In the genomic region with DNA sequence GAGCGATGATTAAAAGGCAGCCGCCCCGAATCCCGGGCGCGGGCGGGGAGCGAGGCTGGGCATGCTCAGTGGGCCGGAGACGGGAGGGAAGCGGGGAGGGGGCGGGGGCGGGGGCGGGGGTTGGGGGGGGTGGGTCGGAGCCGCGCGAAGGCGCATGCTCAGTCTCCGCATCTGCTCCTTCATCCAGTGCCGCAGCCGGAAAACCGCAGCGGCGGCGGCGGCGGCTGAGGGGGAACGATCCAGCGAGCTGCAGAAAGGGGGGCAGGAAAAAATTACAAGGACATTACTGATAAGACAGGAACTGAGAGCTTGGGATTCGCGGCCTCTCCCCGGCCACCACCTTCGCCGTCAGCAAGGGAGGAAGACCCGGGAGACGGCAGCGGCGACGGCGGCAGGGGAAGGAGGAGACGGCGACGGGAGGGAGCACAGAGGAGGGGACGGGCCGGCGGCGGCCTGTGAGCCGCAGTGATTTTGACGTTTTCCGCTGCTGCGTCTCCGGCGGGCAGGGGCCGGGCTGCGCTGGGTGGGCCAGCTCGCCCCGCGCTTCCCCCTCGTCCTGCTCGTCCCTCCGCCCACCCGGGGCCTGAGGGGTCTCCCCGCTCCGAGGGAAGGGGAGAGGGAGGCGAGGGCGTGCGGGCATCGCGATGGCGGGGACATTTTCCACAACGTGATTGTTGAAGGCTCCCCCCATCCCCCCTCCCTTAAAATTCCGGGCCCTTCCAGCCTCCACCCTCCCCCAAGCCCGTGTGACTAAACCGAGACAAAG, we compare ENCODE assay signal across 1 cellular context.
TF ChIP-seq lines count a peak whose summit lies in the region.

A gene with protein sequence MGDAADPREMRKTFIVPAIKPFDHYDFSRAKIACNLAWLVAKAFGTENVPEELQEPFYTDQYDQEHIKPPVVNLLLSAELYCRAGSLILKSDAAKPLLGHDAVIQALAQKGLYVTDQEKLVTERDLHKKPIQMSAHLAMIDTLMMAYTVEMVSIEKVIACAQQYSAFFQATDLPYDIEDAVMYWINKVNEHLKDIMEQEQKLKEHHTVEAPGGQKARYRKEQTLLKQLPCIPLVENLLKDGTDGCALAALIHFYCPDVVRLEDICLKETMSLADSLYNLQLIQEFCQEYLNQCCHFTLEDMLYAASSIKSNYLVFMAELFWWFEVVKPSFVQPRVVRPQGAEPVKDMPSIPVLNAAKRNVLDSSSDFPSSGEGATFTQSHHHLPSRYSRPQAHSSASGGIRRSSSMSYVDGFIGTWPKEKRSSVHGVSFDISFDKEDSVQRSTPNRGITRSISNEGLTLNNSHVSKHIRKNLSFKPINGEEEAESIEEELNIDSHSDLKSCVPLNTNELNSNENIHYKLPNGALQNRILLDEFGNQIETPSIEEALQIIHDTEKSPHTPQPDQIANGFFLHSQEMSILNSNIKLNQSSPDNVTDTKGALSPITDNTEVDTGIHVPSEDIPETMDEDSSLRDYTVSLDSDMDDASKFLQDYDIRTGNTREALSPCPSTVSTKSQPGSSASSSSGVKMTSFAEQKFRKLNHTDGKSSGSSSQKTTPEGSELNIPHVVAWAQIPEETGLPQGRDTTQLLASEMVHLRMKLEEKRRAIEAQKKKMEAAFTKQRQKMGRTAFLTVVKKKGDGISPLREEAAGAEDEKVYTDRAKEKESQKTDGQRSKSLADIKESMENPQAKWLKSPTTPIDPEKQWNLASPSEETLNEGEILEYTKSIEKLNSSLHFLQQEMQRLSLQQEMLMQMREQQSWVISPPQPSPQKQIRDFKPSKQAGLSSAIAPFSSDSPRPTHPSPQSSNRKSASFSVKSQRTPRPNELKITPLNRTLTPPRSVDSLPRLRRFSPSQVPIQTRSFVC (N-terminal part only) (plus strand): TSS at position 161 of the 766 bp plus-strand sequence. CDS start 935 bp downstream, outside the sequence.

TF ChIP-seq in GM12878, 131 proteins besides CTCF, POLR2A, EP300 and RAD21 (continued from another document and continues in another):
- TF ChIP-seq, protein P1, sequence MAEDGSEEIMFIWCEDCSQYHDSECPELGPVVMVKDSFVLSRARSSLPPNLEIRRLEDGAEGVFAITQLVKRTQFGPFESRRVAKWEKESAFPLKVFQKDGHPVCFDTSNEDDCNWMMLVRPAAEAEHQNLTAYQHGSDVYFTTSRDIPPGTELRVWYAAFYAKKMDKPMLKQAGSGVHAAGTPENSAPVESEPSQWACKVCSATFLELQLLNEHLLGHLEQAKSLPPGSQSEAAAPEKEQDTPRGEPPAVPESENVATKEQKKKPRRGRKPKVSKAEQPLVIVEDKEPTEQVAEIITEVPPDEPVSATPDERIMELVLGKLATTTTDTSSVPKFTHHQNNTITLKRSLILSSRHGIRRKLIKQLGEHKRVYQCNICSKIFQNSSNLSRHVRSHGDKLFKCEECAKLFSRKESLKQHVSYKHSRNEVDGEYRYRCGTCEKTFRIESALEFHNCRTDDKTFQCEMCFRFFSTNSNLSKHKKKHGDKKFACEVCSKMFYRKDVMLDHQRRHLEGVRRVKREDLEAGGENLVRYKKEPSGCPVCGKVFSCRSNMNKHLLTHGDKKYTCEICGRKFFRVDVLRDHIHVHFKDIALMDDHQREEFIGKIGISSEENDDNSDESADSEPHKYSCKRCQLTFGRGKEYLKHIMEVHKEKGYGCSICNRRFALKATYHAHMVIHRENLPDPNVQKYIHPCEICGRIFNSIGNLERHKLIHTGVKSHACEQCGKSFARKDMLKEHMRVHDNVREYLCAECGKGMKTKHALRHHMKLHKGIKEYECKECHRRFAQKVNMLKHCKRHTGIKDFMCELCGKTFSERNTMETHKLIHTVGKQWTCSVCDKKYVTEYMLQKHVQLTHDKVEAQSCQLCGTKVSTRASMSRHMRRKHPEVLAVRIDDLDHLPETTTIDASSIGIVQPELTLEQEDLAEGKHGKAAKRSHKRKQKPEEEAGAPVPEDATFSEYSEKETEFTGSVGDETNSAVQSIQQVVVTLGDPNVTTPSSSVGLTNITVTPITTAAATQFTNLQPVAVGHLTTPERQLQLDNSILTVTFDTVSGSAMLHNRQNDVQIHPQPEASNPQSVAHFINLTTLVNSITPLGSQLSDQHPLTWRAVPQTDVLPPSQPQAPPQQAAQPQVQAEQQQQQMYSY (CRISPR knock-in tag; IDR thresholded peaks at IDR 0.05): no peak
- TF ChIP-seq CBFB (IDR thresholded peaks at IDR 0.05; ENCODE audit: low read depth) (peak; percentile 77), NFYA (IDR thresholded peaks at IDR 0.05; ENCODE audit: borderline replicate concordance, low read depth, low read length) (no peak), HDAC2 (IDR thresholded peaks at IDR 0.05) (no peak), FOXM1 (IDR thresholded peaks at IDR 0.05; ENCODE audit: low read depth, low read length) (no peak), ZNF622 (IDR thresholded peaks at IDR 0.05) (no peak), IKZF2 (IDR thresholded peaks at IDR 0.05) (peak; percentile 76 to 78), RB1 (IDR thresholded peaks at IDR 0.05; ENCODE audit: borderline replicate concordance) (0 out of 2 replicates have a peak, but pooled peaks have one; percentile 32), DPF2 (IDR thresholded peaks at IDR 0.05) (0 out of 2 replicates have a peak, but pooled peaks have one; percentile 71), SMARCA5 (IDR thresholded peaks at IDR 0.05) (0 out of 2 replicates have a peak, but pooled peaks have one; percentile 4), STAT1 (conservative IDR thresholded peaks at IDR 0.05) (no peak), NFXL1 (IDR thresholded peaks at IDR 0.05; ENCODE audit: borderline replicate concordance) (0 out of 2 replicates have a peak, but pooled peaks have one; percentile 33), WRNIP1 (IDR thresholded peaks at IDR 0.05; ENCODE audit: borderline replicate concordance, low read depth, low read length) (no peak), FOXK2 (IDR thresholded peaks at IDR 0.05) (no peak), PAX5 (IDR thresholded peaks at IDR 0.05; ENCODE audit: borderline replicate concordance, low read depth, low read length) (0 out of 2 replicates have a peak, but pooled peaks have one; percentile 16), IKZF1 (conservative IDR thresholded peaks at IDR 0.05) (peak; percentile 84), MYC (IDR thresholded peaks at IDR 0.05; ENCODE audit: insufficient read depth, insufficient read length, insufficient replicate concordance, low read length, severe bottlenecking) (no peak), RAD51 (IDR thresholded peaks at IDR 0.05) (no peak), EED (IDR thresholded peaks at IDR 0.05; ENCODE audit: low read depth) (no peak; the same call in none of the 2 replicates), CHD2 (IDR thresholded peaks at IDR 0.05; ENCODE audit: borderline replicate concordance, low read depth, low read length) (peak; percentile 14; the same call in 1 of the 2 replicates), JUNB (IDR thresholded peaks at IDR 0.05) (no peak), BHLHE40 (IDR thresholded peaks at IDR 0.05; ENCODE audit: borderline replicate concordance in 1 of 2, low read depth in 2 of 2, low read length in 1 of 2) (no peak), CHD1 (IDR thresholded peaks at IDR 0.05; ENCODE audit: low read depth, low read length) (no peak)
- TF ChIP-seq, protein P2, sequence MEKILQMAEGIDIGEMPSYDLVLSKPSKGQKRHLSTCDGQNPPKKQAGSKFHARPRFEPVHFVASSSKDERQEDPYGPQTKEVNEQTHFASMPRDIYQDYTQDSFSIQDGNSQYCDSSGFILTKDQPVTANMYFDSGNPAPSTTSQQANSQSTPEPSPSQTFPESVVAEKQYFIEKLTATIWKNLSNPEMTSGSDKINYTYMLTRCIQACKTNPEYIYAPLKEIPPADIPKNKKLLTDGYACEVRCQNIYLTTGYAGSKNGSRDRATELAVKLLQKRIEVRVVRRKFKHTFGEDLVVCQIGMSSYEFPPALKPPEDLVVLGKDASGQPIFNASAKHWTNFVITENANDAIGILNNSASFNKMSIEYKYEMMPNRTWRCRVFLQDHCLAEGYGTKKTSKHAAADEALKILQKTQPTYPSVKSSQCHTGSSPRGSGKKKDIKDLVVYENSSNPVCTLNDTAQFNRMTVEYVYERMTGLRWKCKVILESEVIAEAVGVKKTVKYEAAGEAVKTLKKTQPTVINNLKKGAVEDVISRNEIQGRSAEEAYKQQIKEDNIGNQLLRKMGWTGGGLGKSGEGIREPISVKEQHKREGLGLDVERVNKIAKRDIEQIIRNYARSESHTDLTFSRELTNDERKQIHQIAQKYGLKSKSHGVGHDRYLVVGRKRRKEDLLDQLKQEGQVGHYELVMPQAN (conservative IDR thresholded peaks at IDR 0.05): no peak
- TF ChIP-seq, protein P3, sequence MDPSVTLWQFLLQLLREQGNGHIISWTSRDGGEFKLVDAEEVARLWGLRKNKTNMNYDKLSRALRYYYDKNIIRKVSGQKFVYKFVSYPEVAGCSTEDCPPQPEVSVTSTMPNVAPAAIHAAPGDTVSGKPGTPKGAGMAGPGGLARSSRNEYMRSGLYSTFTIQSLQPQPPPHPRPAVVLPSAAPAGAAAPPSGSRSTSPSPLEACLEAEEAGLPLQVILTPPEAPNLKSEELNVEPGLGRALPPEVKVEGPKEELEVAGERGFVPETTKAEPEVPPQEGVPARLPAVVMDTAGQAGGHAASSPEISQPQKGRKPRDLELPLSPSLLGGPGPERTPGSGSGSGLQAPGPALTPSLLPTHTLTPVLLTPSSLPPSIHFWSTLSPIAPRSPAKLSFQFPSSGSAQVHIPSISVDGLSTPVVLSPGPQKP (IDR thresholded peaks at IDR 0.05; ENCODE audit: low read depth, low read length): no peak
- TF ChIP-seq, protein P4, sequence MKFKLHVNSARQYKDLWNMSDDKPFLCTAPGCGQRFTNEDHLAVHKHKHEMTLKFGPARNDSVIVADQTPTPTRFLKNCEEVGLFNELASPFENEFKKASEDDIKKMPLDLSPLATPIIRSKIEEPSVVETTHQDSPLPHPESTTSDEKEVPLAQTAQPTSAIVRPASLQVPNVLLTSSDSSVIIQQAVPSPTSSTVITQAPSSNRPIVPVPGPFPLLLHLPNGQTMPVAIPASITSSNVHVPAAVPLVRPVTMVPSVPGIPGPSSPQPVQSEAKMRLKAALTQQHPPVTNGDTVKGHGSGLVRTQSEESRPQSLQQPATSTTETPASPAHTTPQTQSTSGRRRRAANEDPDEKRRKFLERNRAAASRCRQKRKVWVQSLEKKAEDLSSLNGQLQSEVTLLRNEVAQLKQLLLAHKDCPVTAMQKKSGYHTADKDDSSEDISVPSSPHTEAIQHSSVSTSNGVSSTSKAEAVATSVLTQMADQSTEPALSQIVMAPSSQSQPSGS (IDR thresholded peaks at IDR 0.05; ENCODE audit: low read length): no peak
- TF ChIP-seq, protein P5, sequence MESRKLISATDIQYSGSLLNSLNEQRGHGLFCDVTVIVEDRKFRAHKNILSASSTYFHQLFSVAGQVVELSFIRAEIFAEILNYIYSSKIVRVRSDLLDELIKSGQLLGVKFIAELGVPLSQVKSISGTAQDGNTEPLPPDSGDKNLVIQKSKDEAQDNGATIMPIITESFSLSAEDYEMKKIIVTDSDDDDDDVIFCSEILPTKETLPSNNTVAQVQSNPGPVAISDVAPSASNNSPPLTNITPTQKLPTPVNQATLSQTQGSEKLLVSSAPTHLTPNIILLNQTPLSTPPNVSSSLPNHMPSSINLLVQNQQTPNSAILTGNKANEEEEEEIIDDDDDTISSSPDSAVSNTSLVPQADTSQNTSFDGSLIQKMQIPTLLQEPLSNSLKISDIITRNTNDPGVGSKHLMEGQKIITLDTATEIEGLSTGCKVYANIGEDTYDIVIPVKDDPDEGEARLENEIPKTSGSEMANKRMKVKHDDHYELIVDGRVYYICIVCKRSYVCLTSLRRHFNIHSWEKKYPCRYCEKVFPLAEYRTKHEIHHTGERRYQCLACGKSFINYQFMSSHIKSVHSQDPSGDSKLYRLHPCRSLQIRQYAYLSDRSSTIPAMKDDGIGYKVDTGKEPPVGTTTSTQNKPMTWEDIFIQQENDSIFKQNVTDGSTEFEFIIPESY (IDR thresholded peaks at IDR 0.05): no peak
- TF ChIP-seq, protein P6, sequence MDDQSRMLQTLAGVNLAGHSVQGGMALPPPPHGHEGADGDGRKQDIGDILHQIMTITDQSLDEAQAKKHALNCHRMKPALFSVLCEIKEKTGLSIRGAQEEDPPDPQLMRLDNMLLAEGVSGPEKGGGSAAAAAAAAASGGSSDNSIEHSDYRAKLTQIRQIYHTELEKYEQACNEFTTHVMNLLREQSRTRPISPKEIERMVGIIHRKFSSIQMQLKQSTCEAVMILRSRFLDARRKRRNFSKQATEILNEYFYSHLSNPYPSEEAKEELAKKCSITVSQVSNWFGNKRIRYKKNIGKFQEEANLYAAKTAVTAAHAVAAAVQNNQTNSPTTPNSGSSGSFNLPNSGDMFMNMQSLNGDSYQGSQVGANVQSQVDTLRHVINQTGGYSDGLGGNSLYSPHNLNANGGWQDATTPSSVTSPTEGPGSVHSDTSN (IDR thresholded peaks at IDR 0.05; ENCODE audit: insufficient replicate concordance, low read depth, low read length): no peak
- TF ChIP-seq, protein P7, sequence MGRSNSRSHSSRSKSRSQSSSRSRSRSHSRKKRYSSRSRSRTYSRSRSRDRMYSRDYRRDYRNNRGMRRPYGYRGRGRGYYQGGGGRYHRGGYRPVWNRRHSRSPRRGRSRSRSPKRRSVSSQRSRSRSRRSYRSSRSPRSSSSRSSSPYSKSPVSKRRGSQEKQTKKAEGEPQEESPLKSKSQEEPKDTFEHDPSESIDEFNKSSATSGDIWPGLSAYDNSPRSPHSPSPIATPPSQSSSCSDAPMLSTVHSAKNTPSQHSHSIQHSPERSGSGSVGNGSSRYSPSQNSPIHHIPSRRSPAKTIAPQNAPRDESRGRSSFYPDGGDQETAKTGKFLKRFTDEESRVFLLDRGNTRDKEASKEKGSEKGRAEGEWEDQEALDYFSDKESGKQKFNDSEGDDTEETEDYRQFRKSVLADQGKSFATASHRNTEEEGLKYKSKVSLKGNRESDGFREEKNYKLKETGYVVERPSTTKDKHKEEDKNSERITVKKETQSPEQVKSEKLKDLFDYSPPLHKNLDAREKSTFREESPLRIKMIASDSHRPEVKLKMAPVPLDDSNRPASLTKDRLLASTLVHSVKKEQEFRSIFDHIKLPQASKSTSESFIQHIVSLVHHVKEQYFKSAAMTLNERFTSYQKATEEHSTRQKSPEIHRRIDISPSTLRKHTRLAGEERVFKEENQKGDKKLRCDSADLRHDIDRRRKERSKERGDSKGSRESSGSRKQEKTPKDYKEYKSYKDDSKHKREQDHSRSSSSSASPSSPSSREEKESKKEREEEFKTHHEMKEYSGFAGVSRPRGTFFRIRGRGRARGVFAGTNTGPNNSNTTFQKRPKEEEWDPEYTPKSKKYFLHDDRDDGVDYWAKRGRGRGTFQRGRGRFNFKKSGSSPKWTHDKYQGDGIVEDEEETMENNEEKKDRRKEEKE (IDR thresholded peaks at IDR 0.05): no peak
- TF ChIP-seq, protein P8, sequence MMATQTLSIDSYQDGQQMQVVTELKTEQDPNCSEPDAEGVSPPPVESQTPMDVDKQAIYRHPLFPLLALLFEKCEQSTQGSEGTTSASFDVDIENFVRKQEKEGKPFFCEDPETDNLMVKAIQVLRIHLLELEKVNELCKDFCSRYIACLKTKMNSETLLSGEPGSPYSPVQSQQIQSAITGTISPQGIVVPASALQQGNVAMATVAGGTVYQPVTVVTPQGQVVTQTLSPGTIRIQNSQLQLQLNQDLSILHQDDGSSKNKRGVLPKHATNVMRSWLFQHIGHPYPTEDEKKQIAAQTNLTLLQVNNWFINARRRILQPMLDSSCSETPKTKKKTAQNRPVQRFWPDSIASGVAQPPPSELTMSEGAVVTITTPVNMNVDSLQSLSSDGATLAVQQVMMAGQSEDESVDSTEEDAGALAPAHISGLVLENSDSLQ (IDR thresholded peaks at IDR 0.05): no peak
